9 cellular contexts compared by ENCODE assay signal in genomic region chr14:102544745-102545460, GRCh38. TPM values are rescaled to one million over a fixed set of nuclear protein-coding genes. Genes with fewer than 3 reads are reported as not detected.
DNase-seq lines count a peak whose midpoint lies in the region; ATAC-seq and TF ChIP-seq lines count a peak whose summit lies in the region.
"Had no signal": no experiment of that assay in that cellular context is flagged by ENCODE, and none has a peak within 500 bp of the region (broad histone marks: within the 10 kb centered on the region; RNA-seq: fewer than 3 reads in every experiment).

No MANE protein-coding gene starts in this region.

- H3K4me3 Mint-ChIP-seq in activated CD4-positive, alpha-beta memory T cell treated with anti-CD3 and anti-CD28 coated beads, Interleukin-2, amount 10 ng/mL, durations not matched to agents 7 days and 5 days = no peak overlapping the region
- peak overlapping the region; percentile 30 for H3K4me3 Mint-ChIP-seq in stimulated activated naive CD8-positive, alpha-beta T cell treated with anti-CD3 and anti-CD28 coated beads, Interleukin-15, Interleukin-2, amounts not matched to agents 100 ng/mL and 50 ng/mL, for 24 hours
- H3K4me3 Mint-ChIP-seq in osteocyte (ENCODE audit: unreplicated experiment) = no peak overlapping the region

- CTCF ChIA-PET in activated CD4-positive, alpha-beta memory T cell treated with anti-CD3 and anti-CD28 coated beads, Interleukin-2, amount 10 ng/mL, durations not matched to agents 7 days and 5 days (lab: Charles Lee) = no interaction called here

- H3K36me3 Mint-ChIP-seq in activated CD4-positive, alpha-beta memory T cell treated with anti-CD3 and anti-CD28 coated beads, Interleukin-2, amount 10 ng/mL, durations not matched to agents 7 days and 5 days (ENCODE audit: low read depth) = no peaks in the 10 kb centered on the region
- H3K36me3 Mint-ChIP-seq in stimulated activated naive CD8-positive, alpha-beta T cell treated with anti-CD3 and anti-CD28 coated beads, Interleukin-15, Interleukin-2, amounts not matched to agents 100 ng/mL and 50 ng/mL, for 24 hours (ENCODE audit: low read depth) = no peaks in the 10 kb centered on the region
- H3K36me3 Mint-ChIP-seq in osteocyte (ENCODE audit: unreplicated experiment) = no peaks in the 10 kb centered on the region

- no peak overlapping the region for H3K27ac Mint-ChIP-seq in activated CD4-positive, alpha-beta memory T cell treated with anti-CD3 and anti-CD28 coated beads, Interleukin-2, amount 10 ng/mL, durations not matched to agents 7 days and 5 days
- no peak overlapping the region for H3K27ac Mint-ChIP-seq in stimulated activated naive CD8-positive, alpha-beta T cell treated with anti-CD3 and anti-CD28 coated beads, Interleukin-15, Interleukin-2, amounts not matched to agents 100 ng/mL and 50 ng/mL, for 24 hours
- H3K27ac Mint-ChIP-seq in osteocyte (ENCODE audit: unreplicated experiment) = no peak overlapping the region

- H3K27me3 Mint-ChIP-seq in activated CD4-positive, alpha-beta memory T cell treated with anti-CD3 and anti-CD28 coated beads, Interleukin-2, amount 10 ng/mL, durations not matched to agents 7 days and 5 days = peaks cover 42% of the 10 kb centered on the region
- H3K27me3 Mint-ChIP-seq in stimulated activated naive CD8-positive, alpha-beta T cell treated with anti-CD3 and anti-CD28 coated beads, Interleukin-15, Interleukin-2, amounts not matched to agents 100 ng/mL and 50 ng/mL, for 24 hours = peaks cover 42% of the 10 kb centered on the region
- H3K27me3 Mint-ChIP-seq in osteocyte (ENCODE audit: unreplicated experiment) = peaks cover 14% of the 10 kb centered on the region

- peak; percentile 63 for DNase-seq in activated CD8-positive, alpha-beta memory T cell treated with anti-CD3 and anti-CD28 coated beads for 24 hours
- DNase-seq in activated CD8-positive, alpha-beta memory T cell treated with anti-CD3 and anti-CD28 coated beads, Interleukin-2, amount 50 U/mL, for 48 hours = no peak
- DNase-seq in activated CD4-positive, alpha-beta memory T cell treated with anti-CD3 and anti-CD28 coated beads, Interleukin-2, amount 10 ng/mL, durations not matched to agents 7 days and 5 days = peak; percentile 57
- peak; percentile 60 for DNase-seq in left ventricle myocardium superior
- no peak for DNase-seq in osteocyte (ENCODE audit: extremely low spot score, unreplicated experiment)
- DNase-seq in anterior cingulate cortex (lab: John Stamatoyannopoulos, UW) = no peak
- DNase-seq: AML-193 had no signal

- ATAC-seq in left ventricle myocardium superior = peak; percentile 31
- no peak for ATAC-seq in GM21515 (IDR thresholded peaks at IDR 0.05; ENCODE audit: unreplicated experiment)

- no peaks in the 10 kb centered on the region for H3K9me3 Mint-ChIP-seq in activated CD4-positive, alpha-beta memory T cell treated with anti-CD3 and anti-CD28 coated beads, Interleukin-2, amount 10 ng/mL, durations not matched to agents 7 days and 5 days
- no peaks in the 10 kb centered on the region for H3K9me3 Mint-ChIP-seq in stimulated activated naive CD8-positive, alpha-beta T cell treated with anti-CD3 and anti-CD28 coated beads, Interleukin-15, Interleukin-2, amounts not matched to agents 100 ng/mL and 50 ng/mL, for 24 hours
- peaks cover 5% of the 10 kb centered on the region for H3K9me3 Mint-ChIP-seq in osteocyte (ENCODE audit: unreplicated experiment)

- POLR2A ChIA-PET in activated CD4-positive, alpha-beta memory T cell treated with anti-CD3 and anti-CD28 coated beads, Interleukin-2, amount 10 ng/mL, durations not matched to agents 7 days and 5 days (lab: Charles Lee) = no interaction called here

- no peak for TF ChIP-seq CTCF in osteocyte (IDR thresholded peaks at IDR 0.05)

- H3K4me1 Mint-ChIP-seq in activated CD4-positive, alpha-beta memory T cell treated with anti-CD3 and anti-CD28 coated beads, Interleukin-2, amount 10 ng/mL, durations not matched to agents 7 days and 5 days = peaks cover 10% of the 10 kb centered on the region
- no peaks in the 10 kb centered on the region for H3K4me1 Mint-ChIP-seq in stimulated activated naive CD8-positive, alpha-beta T cell treated with anti-CD3 and anti-CD28 coated beads, Interleukin-15, Interleukin-2, amounts not matched to agents 100 ng/mL and 50 ng/mL, for 24 hours (ENCODE audit: low read depth)
- peaks cover 17% of the 10 kb centered on the region for H3K4me1 Mint-ChIP-seq in osteocyte (ENCODE audit: unreplicated experiment)

- intact Hi-C loops in left ventricle myocardium superior (cut with micrococcal nuclease) = no loop called here

RNA-seq across cellular contexts. Expression of gene ANKRD9, which starts 35.3 kb away (rescaled TPM):
- 10 to 100 TPM; 11.2 to 12.3 TPM for total RNA-seq in activated CD4-positive, alpha-beta memory T cell treated with anti-CD3 and anti-CD28 coated beads, Interleukin-2, amount 10 ng/mL, durations not matched to agents 7 days and 5 days
- total RNA-seq in left ventricle myocardium superior (167 TPM), osteocyte (12.6 and 13.6 TPM in 2 replicates)

RNA-seq across cellular contexts. Expression of gene RCOR1, which starts 47.5 kb away (rescaled TPM):
- 10 to 100 TPM; 22.1 to 23.4 TPM for total RNA-seq in activated CD4-positive, alpha-beta memory T cell treated with anti-CD3 and anti-CD28 coated beads, Interleukin-2, amount 10 ng/mL, durations not matched to agents 7 days and 5 days
- total RNA-seq in left ventricle myocardium superior (13.0 TPM), osteocyte (23.6 and 27.4 TPM in 2 replicates)

Comparison
In these comparisons a context has a peak if more than half of its experiments do, and no peak if none do; other contexts are left out.
1. DNase-seq: peak in activated CD8-positive, alpha-beta memory T cell treated with anti-CD3 and anti-CD28 coated beads for 24 hours (single experiment), activated CD4-positive, alpha-beta memory T cell treated with anti-CD3 and anti-CD28 coated beads, Interleukin-2, amount 10 ng/mL, durations not matched to agents 7 days and 5 days (single experiment) and left ventricle myocardium superior (single experiment); none in activated CD8-positive, alpha-beta memory T cell treated with anti-CD3 and anti-CD28 coated beads, Interleukin-2, amount 50 U/mL, for 48 hours (single experiment), osteocyte (single experiment) and anterior cingulate cortex (0 of 58).
2. RNA of gene ANKRD9, which starts 35.3 kb away (total RNA-seq): 167 TPM in left ventricle myocardium superior (single experiment); 12.6 to 13.6 TPM in osteocyte and 11.2 to 12.3 TPM in activated CD4-positive, alpha-beta memory T cell treated with anti-CD3 and anti-CD28 coated beads, Interleukin-2, amount 10 ng/mL, durations not matched to agents 7 days and 5 days; every median in the first group is over 10 times any median in the second.